In the genomic region with DNA sequence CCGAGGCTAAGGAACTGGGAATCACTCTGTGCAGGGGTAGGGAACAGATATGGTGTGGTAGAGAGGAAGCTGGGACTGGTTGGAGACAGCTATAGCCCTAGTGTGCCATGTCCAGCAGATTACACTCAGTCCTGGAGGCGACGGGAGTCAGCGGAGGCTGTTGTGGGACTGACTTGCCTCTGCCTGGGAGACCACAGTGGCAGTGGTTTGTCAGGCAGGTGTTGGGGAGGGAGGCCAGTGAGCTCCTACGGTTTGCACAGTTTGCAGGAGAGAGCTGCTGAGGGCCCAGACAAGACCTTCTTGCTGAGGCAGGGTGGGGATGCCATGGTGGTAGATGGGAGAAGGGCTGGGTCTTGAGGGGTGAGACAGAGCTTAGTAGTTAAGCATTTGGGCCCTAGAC, we compare ENCODE assay signal across 1 cellular context.
A peak's percentile ranks its signal among the peaks of the same experiment; 100 is the strongest.
TF ChIP-seq lines count a peak whose summit lies in the region.

No MANE protein-coding gene starts in this region.

TF ChIP-seq in HepG2, 621 proteins besides CTCF, POLR2A, EP300 and RAD21 (continues in another document):
- 0 out of 2 replicates have a peak, but pooled peaks have one; percentile 68 for TF ChIP-seq NFIB (CRISPR knock-in tag; IDR thresholded peaks at IDR 0.05; ENCODE audit: borderline replicate concordance)
- no peak for TF ChIP-seq ZNF75D (CRISPR knock-in tag; IDR thresholded peaks at IDR 0.05; ENCODE audit: borderline replicate concordance)
- no peak for TF ChIP-seq PITX1 (CRISPR knock-in tag; IDR thresholded peaks at IDR 0.05)
- TF ChIP-seq ZC3H4 (CRISPR knock-in tag; IDR thresholded peaks at IDR 0.05; ENCODE audit: borderline replicate concordance): no peak
- no peak for TF ChIP-seq PHF21A (CRISPR knock-in tag; IDR thresholded peaks at IDR 0.05)
- peak; percentile 26 for TF ChIP-seq AGO2 (optimal IDR thresholded peaks at IDR 0.05; ENCODE audit: low read depth, low read length)
- TF ChIP-seq ZNF782 (CRISPR knock-in tag; IDR thresholded peaks at IDR 0.05; ENCODE audit: borderline replicate concordance): no peak
- TF ChIP-seq CBX2 (IDR thresholded peaks at IDR 0.05; ENCODE audit: low read depth, low read length): no peak
- TF ChIP-seq CBX2 (CRISPR knock-in tag; IDR thresholded peaks at IDR 0.05; ENCODE audit: low read depth): no peak
- no peak for TF ChIP-seq HOXD1 (CRISPR knock-in tag; IDR thresholded peaks at IDR 0.05)
- TF ChIP-seq NFKB2 (CRISPR knock-in tag; IDR thresholded peaks at IDR 0.05; ENCODE audit: borderline replicate concordance): no peak
- TF ChIP-seq, protein P1, sequence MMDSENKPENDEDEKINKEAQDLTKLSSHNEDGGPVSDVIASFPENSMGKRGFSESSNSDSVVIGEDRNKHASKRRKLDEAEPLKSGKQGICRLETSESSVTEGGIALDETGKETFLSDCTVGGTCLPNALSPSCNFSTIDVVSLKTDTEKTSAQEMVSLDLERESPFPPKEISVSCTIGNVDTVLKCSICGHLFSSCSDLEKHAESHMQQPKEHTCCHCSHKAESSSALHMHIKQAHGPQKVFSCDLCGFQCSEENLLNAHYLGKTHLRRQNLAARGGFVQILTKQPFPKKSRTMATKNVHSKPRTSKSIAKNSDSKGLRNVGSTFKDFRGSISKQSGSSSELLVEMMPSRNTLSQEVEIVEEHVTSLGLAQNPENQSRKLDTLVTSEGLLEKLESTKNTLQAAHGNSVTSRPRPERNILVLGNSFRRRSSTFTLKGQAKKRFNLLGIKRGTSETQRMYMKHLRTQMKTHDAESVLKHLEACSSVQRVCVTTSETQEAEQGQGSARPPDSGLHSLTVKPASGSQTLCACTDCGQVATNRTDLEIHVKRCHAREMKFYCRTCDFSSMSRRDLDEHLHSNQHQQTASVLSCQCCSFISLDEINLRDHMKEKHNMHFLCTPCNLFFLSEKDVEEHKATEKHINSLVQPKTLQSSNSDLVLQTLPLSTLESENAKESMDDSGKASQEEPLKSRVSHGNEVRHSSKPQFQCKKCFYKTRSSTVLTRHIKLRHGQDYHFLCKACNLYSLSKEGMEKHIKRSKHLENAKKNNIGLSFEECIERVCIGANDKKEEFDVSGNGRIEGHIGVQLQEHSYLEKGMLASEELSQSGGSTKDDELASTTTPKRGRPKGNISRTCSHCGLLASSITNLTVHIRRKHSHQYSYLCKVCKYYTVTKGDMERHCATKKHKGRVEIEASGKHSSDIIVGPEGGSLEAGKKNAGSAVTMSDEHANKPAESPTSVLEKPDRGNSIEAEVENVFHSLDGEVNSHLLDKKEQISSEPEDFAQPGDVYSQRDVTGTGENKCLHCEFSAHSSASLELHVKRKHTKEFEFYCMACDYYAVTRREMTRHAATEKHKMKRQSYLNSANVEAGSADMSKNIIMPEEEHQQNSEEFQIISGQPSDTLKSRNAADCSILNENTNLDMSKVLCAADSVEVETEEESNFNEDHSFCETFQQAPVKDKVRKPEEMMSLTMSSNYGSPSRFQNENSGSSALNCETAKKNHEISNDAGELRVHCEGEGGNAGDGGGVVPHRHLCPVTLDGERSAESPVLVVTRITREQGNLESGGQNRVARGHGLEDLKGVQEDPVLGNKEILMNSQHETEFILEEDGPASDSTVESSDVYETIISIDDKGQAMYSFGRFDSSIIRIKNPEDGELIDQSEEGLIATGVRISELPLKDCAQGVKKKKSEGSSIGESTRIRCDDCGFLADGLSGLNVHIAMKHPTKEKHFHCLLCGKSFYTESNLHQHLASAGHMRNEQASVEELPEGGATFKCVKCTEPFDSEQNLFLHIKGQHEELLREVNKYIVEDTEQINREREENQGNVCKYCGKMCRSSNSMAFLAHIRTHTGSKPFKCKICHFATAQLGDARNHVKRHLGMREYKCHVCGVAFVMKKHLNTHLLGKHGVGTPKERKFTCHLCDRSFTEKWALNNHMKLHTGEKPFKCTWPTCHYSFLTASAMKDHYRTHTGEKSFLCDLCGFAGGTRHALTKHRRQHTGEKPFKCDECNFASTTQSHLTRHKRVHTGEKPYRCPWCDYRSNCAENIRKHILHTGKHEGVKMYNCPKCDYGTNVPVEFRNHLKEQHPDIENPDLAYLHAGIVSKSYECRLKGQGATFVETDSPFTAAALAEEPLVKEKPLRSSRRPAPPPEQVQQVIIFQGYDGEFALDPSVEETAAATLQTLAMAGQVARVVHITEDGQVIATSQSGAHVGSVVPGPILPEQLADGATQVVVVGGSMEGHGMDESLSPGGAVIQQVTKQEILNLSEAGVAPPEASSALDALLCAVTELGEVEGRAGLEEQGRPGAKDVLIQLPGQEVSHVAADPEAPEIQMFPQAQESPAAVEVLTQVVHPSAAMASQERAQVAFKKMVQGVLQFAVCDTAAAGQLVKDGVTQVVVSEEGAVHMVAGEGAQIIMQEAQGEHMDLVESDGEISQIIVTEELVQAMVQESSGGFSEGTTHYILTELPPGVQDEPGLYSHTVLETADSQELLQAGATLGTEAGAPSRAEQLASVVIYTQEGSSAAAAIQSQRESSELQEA (CRISPR knock-in tag; IDR thresholded peaks at IDR 0.05; ENCODE audit: not compliant biosample characterization): no peak
- TF ChIP-seq ZBTB42 (CRISPR knock-in tag; IDR thresholded peaks at IDR 0.05): no peak
- no peak for TF ChIP-seq ZNF101 (CRISPR knock-in tag; IDR thresholded peaks at IDR 0.05; ENCODE audit: borderline replicate concordance, low read depth)
- TF ChIP-seq ZNF850 (CRISPR knock-in tag; conservative IDR thresholded peaks at IDR 0.05): no peak
- TF ChIP-seq NFAT5 (CRISPR knock-in tag; IDR thresholded peaks at IDR 0.05): no peak
- 0 out of 2 replicates have a peak, but pooled peaks have one; percentile 30 for TF ChIP-seq IRF1 (CRISPR knock-in tag; IDR thresholded peaks at IDR 0.05; ENCODE audit: low read depth)
- no peak for TF ChIP-seq ZNF280D (CRISPR knock-in tag; IDR thresholded peaks at IDR 0.05)
- no peak for TF ChIP-seq ZNF431 (CRISPR knock-in tag; IDR thresholded peaks at IDR 0.05; ENCODE audit: borderline replicate concordance, low read depth)
- no peak for TF ChIP-seq GRHL1 (CRISPR knock-in tag; conservative IDR thresholded peaks at IDR 0.05)
- no peak for TF ChIP-seq MBD4 (IDR thresholded peaks at IDR 0.05; ENCODE audit: borderline replicate concordance, low read length)
- no peak for TF ChIP-seq ZNF740 (CRISPR knock-in tag; IDR thresholded peaks at IDR 0.05)
- TF ChIP-seq ARID5B (CRISPR knock-in tag; IDR thresholded peaks at IDR 0.05): no peak
- TF ChIP-seq MAF1 (CRISPR knock-in tag; IDR thresholded peaks at IDR 0.05; ENCODE audit: borderline replicate concordance): no peak
- no peak for TF ChIP-seq CREB1 (IDR thresholded peaks at IDR 0.05)
- TF ChIP-seq CREB1 (CRISPR knock-in tag; IDR thresholded peaks at IDR 0.05): no peak
- TF ChIP-seq ESRRA (CRISPR knock-in tag; IDR thresholded peaks at IDR 0.05; ENCODE audit: low read depth): no peak
